9 cellular contexts compared by ENCODE assay signal in genomic region chr7:129831424-129832058, GRCh38.
DNase-seq lines count a peak whose midpoint lies in the region; ATAC-seq and TF ChIP-seq lines count a peak whose summit lies in the region.
"Had no signal": no experiment of that assay in that cellular context is flagged by ENCODE, and none has a peak within 500 bp of the region (broad histone marks: within the 10 kb centered on the region; RNA-seq: fewer than 3 reads in every experiment).

No MANE protein-coding gene starts in this region.

- peak; percentile 65 for DNase-seq in ELF-1 (ENCODE audit: low read depth, low spot score)
- DNase-seq in SJSA1 (ENCODE audit: low read depth in 1 of 2, low spot score in 2 of 2): peak; percentile 87 to 89
- peak; percentile 89 to 96 for DNase-seq in foreskin keratinocyte
- peak; percentile 31 for DNase-seq in retina
- no peak for DNase-seq in HEK293T (ENCODE audit: extremely low spot score)
- no peak for DNase-seq in NCI-H1092 treated with DMSO at 0.1 percent for 48 hours (lab: John Stamatoyannopoulos, UW)
- no peak for DNase-seq in ureter (ENCODE audit: low spot score)
- DNase-seq: right lobe of liver had no signal

- ATAC-seq in foreskin keratinocyte (peak; percentile 78), GM21576 (IDR thresholded peaks at IDR 0.05; ENCODE audit: unreplicated experiment) (no peak)

- H3K36me3 ChIP-seq in SJSA1: peaks cover 6% of the 10 kb centered on the region

- CTCF ChIA-PET in HEK293T (lab: Yijun Ruan, JAX): interaction anchor here (0.9 to 1.8 kb wide), 2 partner anchors 178 to 179 kb away, joined by 3 to 6 read pairs; no protein-coding TSS in a partner anchor

- peaks cover 43% of the 10 kb centered on the region for H3K4me1 ChIP-seq in SJSA1 (replicated peaks)
- peaks cover 27% of the 10 kb centered on the region for H3K4me1 ChIP-seq in foreskin keratinocyte

- H3K4me3 ChIP-seq in SJSA1: no peak overlapping the region
- H3K4me3 ChIP-seq: right lobe of liver had no signal

- H3K27me3 ChIP-seq in SJSA1 (replicated peaks) (no peaks in the 10 kb centered on the region), foreskin keratinocyte (no peaks in the 10 kb centered on the region)
- H3K27me3 ChIP-seq: right lobe of liver had no signal

- H3K27ac ChIP-seq in SJSA1 (peak overlapping the region; percentile 94), foreskin keratinocyte (peak overlapping the region; percentile 69)
- H3K27ac ChIP-seq: right lobe of liver had no signal

- POLR2A ChIA-PET in HEK293T (lab: Yijun Ruan, JAX): no interaction called here

- H3K9me3 ChIP-seq in SJSA1 (replicated peaks): no peaks in the 10 kb centered on the region
- H3K9me3 ChIP-seq: right lobe of liver had no signal

- no peak for TF ChIP-seq CTCF in foreskin keratinocyte (conservative IDR thresholded peaks at IDR 0.05)

TF ChIP-seq in HEK293T, 16 proteins besides CTCF, POLR2A, EP300 and RAD21:
- TF ChIP-seq TARDBP (IDR thresholded peaks at IDR 0.05): no peak
- TF ChIP-seq L3MBTL2 (conservative IDR thresholded peaks at IDR 0.05): no peak
- TF ChIP-seq FOXM1 (IDR thresholded peaks at IDR 0.05; ENCODE audit: borderline replicate concordance): no peak
- TF ChIP-seq HDGF (IDR thresholded peaks at IDR 0.05; ENCODE audit: borderline replicate concordance): no peak
- no peak for TF ChIP-seq SP1 (IDR thresholded peaks at IDR 0.05)

Comparison
In these comparisons a context has a peak if more than half of its experiments do, and no peak if none do; other contexts are left out.
1. DNase-seq: peak in ELF-1 (single experiment), SJSA1 (2 of 2), foreskin keratinocyte (2 of 2) and retina (single experiment); none in HEK293T (single experiment), NCI-H1092 treated with DMSO at 0.1 percent for 48 hours (single experiment) and ureter (single experiment).